ENCODE assay signal across 8 cellular contexts in the genomic region with DNA sequence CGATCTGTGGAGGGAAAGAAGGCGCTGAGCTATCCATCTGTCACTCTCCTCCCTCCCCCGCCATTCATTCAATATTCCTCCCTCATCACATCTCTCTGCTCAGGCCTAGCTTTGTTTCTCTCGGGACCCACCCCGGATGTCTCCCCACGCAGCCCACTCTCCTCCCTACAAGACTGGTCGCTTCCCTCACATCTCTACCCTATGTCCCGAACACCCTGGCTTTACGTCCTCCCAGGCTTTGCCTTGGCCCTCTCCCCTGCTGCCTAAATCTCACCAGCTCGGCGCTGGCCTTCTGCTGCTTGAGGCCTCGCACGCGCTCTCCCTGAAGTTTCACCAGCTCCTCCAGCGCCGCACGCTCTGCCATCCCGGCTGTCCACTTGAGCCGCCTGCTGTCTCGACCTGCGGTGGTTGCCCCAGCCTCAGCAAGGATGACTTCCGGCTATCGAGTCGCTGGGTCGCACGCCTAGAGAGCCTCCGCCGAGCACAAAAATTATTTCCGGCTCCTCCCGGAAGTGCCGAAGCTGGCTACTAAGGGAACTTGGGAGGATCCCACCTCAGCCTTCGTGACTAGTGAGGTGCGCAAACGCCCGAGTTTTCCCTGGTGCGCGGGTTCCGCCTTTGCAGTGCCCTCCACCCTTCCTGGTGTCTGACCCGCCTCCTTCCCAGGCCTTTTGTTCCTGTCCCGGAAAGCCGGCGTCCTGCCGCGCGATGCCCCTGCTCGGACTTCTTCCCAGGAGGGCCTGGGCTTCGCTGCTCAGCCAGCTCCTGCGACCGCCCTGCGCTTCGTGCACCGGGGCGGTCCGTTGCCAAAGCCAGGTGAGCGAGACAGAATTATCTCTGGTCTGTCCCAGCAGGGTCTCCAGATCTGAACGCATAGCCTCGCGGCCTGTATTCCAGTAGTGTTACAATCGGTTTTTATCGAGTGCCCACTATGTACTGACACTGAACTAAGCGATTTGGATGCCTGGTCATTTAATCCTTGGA. TPM values are rescaled to one million over a fixed set of nuclear protein-coding genes. Genes with fewer than 3 reads are reported as not detected.
DNase-seq lines count a peak whose midpoint lies in the region; ATAC-seq and TF ChIP-seq lines count a peak whose summit lies in the region.

A gene with protein sequence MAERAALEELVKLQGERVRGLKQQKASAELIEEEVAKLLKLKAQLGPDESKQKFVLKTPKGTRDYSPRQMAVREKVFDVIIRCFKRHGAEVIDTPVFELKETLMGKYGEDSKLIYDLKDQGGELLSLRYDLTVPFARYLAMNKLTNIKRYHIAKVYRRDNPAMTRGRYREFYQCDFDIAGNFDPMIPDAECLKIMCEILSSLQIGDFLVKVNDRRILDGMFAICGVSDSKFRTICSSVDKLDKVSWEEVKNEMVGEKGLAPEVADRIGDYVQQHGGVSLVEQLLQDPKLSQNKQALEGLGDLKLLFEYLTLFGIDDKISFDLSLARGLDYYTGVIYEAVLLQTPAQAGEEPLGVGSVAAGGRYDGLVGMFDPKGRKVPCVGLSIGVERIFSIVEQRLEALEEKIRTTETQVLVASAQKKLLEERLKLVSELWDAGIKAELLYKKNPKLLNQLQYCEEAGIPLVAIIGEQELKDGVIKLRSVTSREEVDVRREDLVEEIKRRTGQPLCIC (minus strand): TSS at position 430 of the 984 bp plus-strand sequence. CDS start 66 bp downstream, at position 364.
A gene with protein sequence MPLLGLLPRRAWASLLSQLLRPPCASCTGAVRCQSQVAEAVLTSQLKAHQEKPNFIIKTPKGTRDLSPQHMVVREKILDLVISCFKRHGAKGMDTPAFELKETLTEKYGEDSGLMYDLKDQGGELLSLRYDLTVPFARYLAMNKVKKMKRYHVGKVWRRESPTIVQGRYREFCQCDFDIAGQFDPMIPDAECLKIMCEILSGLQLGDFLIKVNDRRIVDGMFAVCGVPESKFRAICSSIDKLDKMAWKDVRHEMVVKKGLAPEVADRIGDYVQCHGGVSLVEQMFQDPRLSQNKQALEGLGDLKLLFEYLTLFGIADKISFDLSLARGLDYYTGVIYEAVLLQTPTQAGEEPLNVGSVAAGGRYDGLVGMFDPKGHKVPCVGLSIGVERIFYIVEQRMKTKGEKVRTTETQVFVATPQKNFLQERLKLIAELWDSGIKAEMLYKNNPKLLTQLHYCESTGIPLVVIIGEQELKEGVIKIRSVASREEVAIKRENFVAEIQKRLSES (plus strand): TSS at position 515 of the 984 bp plus-strand sequence. CDS start 194 bp downstream, at position 709.

- peak; percentile 97 for ATAC-seq in GM19043 (IDR thresholded peaks at IDR 0.05; ENCODE audit: low read depth, unreplicated experiment)
- peak; percentile 93 for ATAC-seq in HG03378 (IDR thresholded peaks at IDR 0.05; ENCODE audit: unreplicated experiment)
- ATAC-seq in activated CD4-positive, alpha-beta T cell treated with anti-CD3 and anti-CD28 coated beads for 36 hours, result peak; percentile 95

- peaks cover 49% of the 10 kb centered on the region for H3K36me3 Mint-ChIP-seq in activated CD4-positive, alpha-beta T cell treated with anti-CD3 and anti-CD28 coated beads for 36 hours (ENCODE audit: low read depth)

- peak; percentile 96 for DNase-seq in AG20443 (ENCODE audit: low spot score)
- peak; percentile 94 for DNase-seq in NCI-H460 (ENCODE audit: extremely low read depth, low read depth)
- DNase-seq in activated CD4-positive, alpha-beta T cell treated with anti-CD3 and anti-CD28 coated beads for 36 hours, result peak; percentile 91
- peak; percentile 94 for DNase-seq in choroid plexus epithelial cell (ENCODE audit: low read depth)
- DNase-seq in kidney epithelial cell (ENCODE audit: low read depth), result peak; percentile 88
- DNase-seq in stimulated activated CD4-positive, alpha-beta T cell treated with anti-CD3 and anti-CD28 coated beads, Interleukin-15, amount 100 ng/mL, for 48 hours (ENCODE audit: low read depth in 2 of 2), result peak; percentile 76 to 82

- H3K36me3 ChIP-seq in kidney epithelial cell (ENCODE audit: control insufficient read depth, insufficient read depth, low read length), result peaks cover 3% of the 10 kb centered on the region

- peak within 1 kb of the TSS; percentile 98 for H3K27ac Mint-ChIP-seq in activated CD4-positive, alpha-beta T cell treated with anti-CD3 and anti-CD28 coated beads for 36 hours

- intact Hi-C loops in activated CD4-positive, alpha-beta T cell treated with anti-CD3 and anti-CD28 coated beads for 36 hours (cut with DNase I, micrococcal nuclease), result loop anchor here (1.0 to 10.0 kb wide), 11 partner anchors 9 to 576 kb away; a partner anchor contains a TSS

- CTCF ChIA-PET in activated CD4-positive, alpha-beta T cell treated with anti-CD3 and anti-CD28 coated beads for 36 hours (lab: Charles Lee), result interaction anchor here (0.7 to 1.6 kb wide), 7 partner anchors 9 to 328 kb away, joined by 4 to 11 read pairs (median 5); a partner anchor contains a TSS

- POLR2A ChIA-PET in activated CD4-positive, alpha-beta T cell treated with anti-CD3 and anti-CD28 coated beads for 36 hours (lab: Charles Lee), result interaction anchor here (0.5 to 1.6 kb wide), 13 partner anchors 9 to 290 kb away, joined by 3 to 15 read pairs (median 3); a partner anchor contains a TSS

- TF ChIP-seq CTCF in choroid plexus epithelial cell (conservative IDR thresholded peaks at IDR 0.05; ENCODE audit: low read depth, low read length), result no peak
- no peak for TF ChIP-seq CTCF in kidney epithelial cell (IDR thresholded peaks at IDR 0.05; ENCODE audit: insufficient read depth, low read length, poor library complexity, severe bottlenecking)

- H3K27me3 ChIP-seq in kidney epithelial cell (ENCODE audit: control insufficient read depth, insufficient read depth, low read length), result no peaks in the 10 kb centered on the region

- no peaks in the 10 kb centered on the region for H3K27me3 Mint-ChIP-seq in activated CD4-positive, alpha-beta T cell treated with anti-CD3 and anti-CD28 coated beads for 36 hours

- peaks cover 41% of the 10 kb centered on the region for H3K4me1 Mint-ChIP-seq in activated CD4-positive, alpha-beta T cell treated with anti-CD3 and anti-CD28 coated beads for 36 hours

- H3K9me3 Mint-ChIP-seq in activated CD4-positive, alpha-beta T cell treated with anti-CD3 and anti-CD28 coated beads for 36 hours (ENCODE audit: low read depth), result no peaks in the 10 kb centered on the region

- H3K4me3 ChIP-seq in choroid plexus epithelial cell (ENCODE audit: low read depth, low read length) (peak within 1 kb of the TSS; percentile 93), kidney epithelial cell (ENCODE audit: low read depth, low read length) (peak within 1 kb of the TSS; percentile 76)

- H3K4me3 Mint-ChIP-seq in activated CD4-positive, alpha-beta T cell treated with anti-CD3 and anti-CD28 coated beads for 36 hours, result peak within 1 kb of the TSS; percentile 97

RNA-seq across cellular contexts. Expression of the first gene that starts in this region (rescaled TPM):
- total RNA-seq in NCI-H460 (2014; rRNA removed; shearing (Covaris generic)), result 80.8 and 85.3 TPM in 2 replicates
- 90.5 and 112 TPM in 2 replicates for polyA plus RNA-seq in NCI-H460 (2014; cell fraction: nucleus; rRNA removed)
- total RNA-seq in activated CD4-positive, alpha-beta T cell treated with anti-CD3 and anti-CD28 coated beads for 36 hours, result 10 to 100 TPM; 83.3 to 91.0 TPM
- 80.6 and 97.1 TPM in 2 replicates for total RNA-seq in kidney epithelial cell

RNA-seq across cellular contexts. Expression of the second gene that starts in this region (rescaled TPM):
- 34.8 and 39.1 TPM in 2 replicates for total RNA-seq in NCI-H460 (2014; rRNA removed; shearing (Covaris generic))
- polyA plus RNA-seq in NCI-H460 (2014; cell fraction: nucleus; rRNA removed), result 60.5 and 71.9 TPM in 2 replicates
- 10 to 100 TPM; 20.9 to 28.1 TPM for total RNA-seq in activated CD4-positive, alpha-beta T cell treated with anti-CD3 and anti-CD28 coated beads for 36 hours
- 31.6 and 33.9 TPM in 2 replicates for total RNA-seq in kidney epithelial cell

Comparison
In these comparisons a context has a peak if more than half of its experiments do, and no peak if none do; other contexts are left out.
1. Peak in every context shown above with its lines: DNase-seq, ATAC-seq and H3K4me3 ChIP-seq.